Comparison of ENCODE assay signal across 16 cellular contexts in genomic region chr20:48478370-48478769, GRCh38.
DNase-seq lines count a peak whose midpoint lies in the region; ATAC-seq, FAIRE-seq and TF ChIP-seq lines count a peak whose summit lies in the region.
"Had no signal": no experiment of that assay in that cellular context is flagged by ENCODE, and none has a peak within 500 bp of the region (broad histone marks: within the 10 kb centered on the region; RNA-seq: fewer than 3 reads in every experiment).

No MANE protein-coding gene starts in this region.

- peak; percentile 9 for DNase-seq in Right ventricle myocardium superior
- no peak for DNase-seq in left ventricle myocardium superior
- DNase-seq in GM12891 (ENCODE audit: insufficient read length, low spot score): peak; percentile 42
- DNase-seq in Ammon's horn (ENCODE audit: low spot score): no peak
- DNase-seq in activated T-cell treated with anti-CD3 and anti-CD28 coated beads, Interleukin-2, amount 50 U/mL, for 48 hours: no peak
- DNase-seq in DMS153 (lab: John Stamatoyannopoulos, UW): no peak
- DNase-seq: BE2C; Caco-2; CD8-positive, alpha-beta T cell; DMS53; GF-D8; H7 had no signal

- peak overlapping the region; percentile 15 for H3K4me2 ChIP-seq in OCI-LY3 (ENCODE audit: low read length)
- H3K4me2 ChIP-seq: GM23338, KMS-11 had no signal

- no peaks in the 10 kb centered on the region for H4K20me1 ChIP-seq in OCI-LY3 (ENCODE audit: insufficient read depth, low read length)

- H3K36me3 ChIP-seq in OCI-LY3 (replicated peaks; ENCODE audit: low read depth, low read length): no peaks in the 10 kb centered on the region
- H3K36me3 ChIP-seq: BE2C had no signal

- no peak overlapping the region for H3K4me3 ChIP-seq in OCI-LY3 (ENCODE audit: low read length)
- H3K4me3 ChIP-seq: GM23338 had no signal

- TF ChIP-seq CTCF in OCI-LY3 (IDR thresholded peaks at IDR 0.05; ENCODE audit: low read depth, low read length): no peak

- no peak for TF ChIP-seq POLR2A in GM12891 (IDR thresholded peaks at IDR 0.05; ENCODE audit: low read depth, low read length)

- H2AFZ ChIP-seq in OCI-LY3 (ENCODE audit: low read depth, low read length): no peak overlapping the region

- no peak overlapping the region for H3K9ac ChIP-seq in OCI-LY3 (ENCODE audit: low read length)
- H3K9ac ChIP-seq: KMS-11 had no signal

- no peak for FAIRE-seq in GM12891 (lab: Jason Lieb, UNC)
- FAIRE-seq: HepG2 had no signal

- peaks cover 56% of the 10 kb centered on the region for H3K4me1 ChIP-seq in OCI-LY3 (ENCODE audit: low read length)
- H3K4me1 ChIP-seq: BE2C, Caco-2 had no signal

- no peak overlapping the region for H3K27ac ChIP-seq in OCI-LY3 (ENCODE audit: low read length)
- H3K27ac ChIP-seq: KMS-11 had no signal

- H3K27me3 ChIP-seq in OCI-LY3 (ENCODE audit: low read depth, low read length): peaks cover 69% of the 10 kb centered on the region

- no peaks in the 10 kb centered on the region for H3K79me2 ChIP-seq in OCI-LY3 (ENCODE audit: low read length)

- H3K9me3 ChIP-seq in OCI-LY3 (ENCODE audit: insufficient read depth, low read length): no peaks in the 10 kb centered on the region
- H3K9me3 ChIP-seq: BE2C, Caco-2 had no signal

- intact Hi-C loops in Right ventricle myocardium superior (cut with DNase I) (no loop called here), left ventricle myocardium superior (cut with micrococcal nuclease) (no loop called here)

- ATAC-seq in Right ventricle myocardium superior (ENCODE audit: poor library complexity) (no peak), left ventricle myocardium superior (no peak)
- ATAC-seq: CD8-positive, alpha-beta T cell; GM23338; HepG2 had no signal

TF ChIP-seq in GM12891, 5 proteins besides CTCF, POLR2A, EP300 and RAD21:
- TF ChIP-seq SPI1 (IDR thresholded peaks at IDR 0.05; ENCODE audit: low read depth, low read length) (no peak), PAX5 (IDR thresholded peaks at IDR 0.05; ENCODE audit: insufficient read depth, low read length, severe bottlenecking) (no peak), POU2F2 (IDR thresholded peaks at IDR 0.05; ENCODE audit: low read depth, low read length) (0 out of 2 replicates have a peak, but pooled peaks have one; percentile 12), TAF1 (IDR thresholded peaks at IDR 0.05; ENCODE audit: low read depth, low read length) (no peak)

Comparison
In these comparisons a context has a peak if more than half of its experiments do, and no peak if none do; other contexts are left out.
1. DNase-seq: peak in Right ventricle myocardium superior (single experiment) and GM12891 (single experiment); none in left ventricle myocardium superior (single experiment), Ammon's horn (single experiment), activated T-cell treated with anti-CD3 and anti-CD28 coated beads, Interleukin-2, amount 50 U/mL, for 48 hours (0 of 2) and DMS153 (single experiment).